Comparison of ENCODE assay signal across 21 cellular contexts in the genomic region with DNA sequence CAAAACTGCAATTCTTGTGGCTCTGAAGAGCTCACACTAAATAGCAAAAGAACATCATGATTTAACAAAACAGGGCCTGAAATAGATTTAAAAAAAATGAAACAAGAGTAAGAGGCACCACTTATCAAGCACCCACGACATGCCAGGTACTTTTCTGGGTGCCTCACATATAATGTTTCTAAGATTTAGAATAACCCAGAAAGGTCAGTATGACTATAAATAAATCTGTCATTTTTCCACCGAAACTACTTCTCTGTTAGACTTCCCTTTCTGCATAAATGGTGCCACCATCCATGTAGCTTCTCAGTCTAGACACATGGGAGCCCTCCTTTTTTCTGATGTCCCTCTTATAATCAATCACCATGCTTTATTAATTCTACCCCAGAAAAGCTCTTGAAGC.
"Had no signal": no experiment of that assay in that cellular context is flagged by ENCODE, and none has a peak within 500 bp of the region (broad histone marks: within the 10 kb centered on the region; RNA-seq: fewer than 3 reads in every experiment).

No MANE protein-coding gene starts in this region.

- DNase-seq: IMR-90, Kasumi-1, KG1, NCI-H1048, NCI-H1105, NCI-H1417, NCI-H1436 treated with DMSO at 0.1 percent for 48 hours, NCI-H1694, NCI-H187 treated with DMSO at 0.1 percent for 48 hours, NCI-H2029 treated with DMSO at 0.1 percent for 48 hours, NCI-H2171 treated with DMSO at 0.1 percent for 48 hours, NCI-H345, NCI-H446 treated with DMSO at 0.1 percent for 48 hours, NCI-H510A treated with DMSO at 0.1 percent for 48 hours, NCI-H526, Right ventricle myocardium superior, RPMI8226, SIG-M5, SK-N-SH, T-helper 1 cell had no signal

- H3K9ac ChIP-seq: SK-N-SH had no signal

- H3K4me2 ChIP-seq: SK-N-SH had no signal

- H3K9me3 ChIP-seq: SK-N-SH had no signal

- H3K9me2 ChIP-seq: SK-N-SH had no signal

- ATAC-seq: HepG2 had no signal
